ENCODE assay signal across 23 cellular contexts in genomic region chr10:100866575-100867098, GRCh38. TPM values are rescaled to one million over a fixed set of nuclear protein-coding genes. Genes with fewer than 3 reads are reported as not detected.
DNase-seq lines count a peak whose midpoint lies in the region; ATAC-seq and TF ChIP-seq lines count a peak whose summit lies in the region.
"Had no signal": no experiment of that assay in that cellular context is flagged by ENCODE, and none has a peak within 500 bp of the region (broad histone marks: within the 10 kb centered on the region; RNA-seq: fewer than 3 reads in every experiment).

No MANE protein-coding gene starts in this region.

- H3K27me3 Mint-ChIP-seq in mesothelial cell of epicardium (ENCODE audit: low read depth), result peaks cover 80% of the 10 kb centered on the region

- H3K4me1 Mint-ChIP-seq in mesothelial cell of epicardium, result peaks cover 4% of the 10 kb centered on the region
- H3K4me1 Mint-ChIP-seq: immature natural killer cell had no signal

- H3K36me3 ChIP-seq in mucosa of descending colon (ENCODE audit: low read depth), result no peaks in the 10 kb centered on the region
- H3K36me3 ChIP-seq: SJSA1, tibial nerve had no signal

- intact Hi-C loops in mucosa of descending colon (cut with DNase I, micrococcal nuclease), result no loop called here

- no peaks in the 10 kb centered on the region for H3K36me3 Mint-ChIP-seq in mesothelial cell of epicardium
- H3K36me3 Mint-ChIP-seq: CD8-positive, alpha-beta T cell; immature natural killer cell; stimulated activated naive B cell treated with anti-CD40 and anti-IgM and Interleukin-4, amounts not matched to agents 10 μg/mL and 1 μg/mL and 100 μg/mL, for 72 hours had no signal

- ATAC-seq in GM21717 (IDR thresholded peaks at IDR 0.05; ENCODE audit: unreplicated experiment), result no peak
- ATAC-seq in mucosa of descending colon, result no peak
- ATAC-seq: CD8-positive, alpha-beta T cell; left ventricle myocardium superior; sciatic nerve; stimulated activated naive B cell treated with anti-CD40 and anti-IgM and Interleukin-4, amounts not matched to agents 10 μg/mL and 1 μg/mL and 100 μg/mL, for 72 hours had no signal

- no peak overlapping the region for H3K27ac Mint-ChIP-seq in mesothelial cell of epicardium
- H3K27ac Mint-ChIP-seq: CD8-positive, alpha-beta T cell; immature natural killer cell; stimulated activated naive B cell treated with anti-CD40 and anti-IgM and Interleukin-4, amounts not matched to agents 10 μg/mL and 1 μg/mL and 100 μg/mL, for 72 hours; T-helper 1 cell treated with Interleukin-12 subunit alpha and Interleukin-12 subunit beta and Interleukin-4 antibody, amounts not matched to agents 30 μg/mL and 1 μg/mL, for 36 hours had no signal

- H3K4me1 ChIP-seq in mucosa of descending colon (ENCODE audit: low read depth), result no peaks in the 10 kb centered on the region
- H3K4me1 ChIP-seq: SJSA1 had no signal

- no peak overlapping the region for H3K4me3 ChIP-seq in mucosa of descending colon
- H3K4me3 ChIP-seq: SJSA1, tibial nerve had no signal

- H3K4me3 Mint-ChIP-seq in mesothelial cell of epicardium, result peak overlapping the region; percentile 3
- H3K4me3 Mint-ChIP-seq: CD8-positive, alpha-beta T cell; immature natural killer cell; stimulated activated naive B cell treated with anti-CD40 and anti-IgM and Interleukin-4, amounts not matched to agents 10 μg/mL and 1 μg/mL and 100 μg/mL, for 72 hours; T-helper 1 cell treated with Interleukin-12 subunit alpha and Interleukin-12 subunit beta and Interleukin-4 antibody, amounts not matched to agents 30 μg/mL and 1 μg/mL, for 36 hours had no signal

- no peaks in the 10 kb centered on the region for H3K9me3 ChIP-seq in mucosa of descending colon
- H3K9me3 ChIP-seq: SJSA1, tibial nerve had no signal

- DNase-seq in DMS79 treated with DMSO at 0.1 percent for 48 hours (lab: John Stamatoyannopoulos, UW), result peak; percentile 1
- peak; percentile 3 for DNase-seq in NCI-H128 (lab: John Stamatoyannopoulos, UW; ENCODE audit: unreplicated experiment)
- DNase-seq in ecto neural progenitor cell (ENCODE audit: low spot score), result peak; percentile 85
- no peak for DNase-seq in mesothelial cell of epicardium (ENCODE audit: low spot score in 2 of 2, unreplicated experiment in 2 of 2)
- no peak for DNase-seq in mucosa of descending colon
- DNase-seq in NCI-H2107 (lab: John Stamatoyannopoulos, UW), result no peak
- no peak for DNase-seq in medulla oblongata (ENCODE audit: extremely low spot score)
- DNase-seq: activated CD4-positive, alpha-beta T cell treated with anti-CD3 and anti-CD28 coated beads, Interleukin-2, amount 50 U/mL, for 4 hours; activated gamma-delta T cell; CD8-positive, alpha-beta T cell; dorsolateral prefrontal cortex; erythroblast; immature natural killer cell; left ventricle myocardium superior; NCI-H1694 treated with DMSO at 0.1 percent for 48 hours; NCI-H446 treated with DMSO at 0.1 percent for 48 hours; OCI-M1; stimulated activated naive B cell treated with anti-CD40 and anti-IgM and Interleukin-4, amounts not matched to agents 10 μg/mL and 1 μg/mL and 100 μg/mL, for 72 hours had no signal

- no peaks in the 10 kb centered on the region for H3K9me3 Mint-ChIP-seq in mesothelial cell of epicardium
- H3K9me3 Mint-ChIP-seq: CD8-positive, alpha-beta T cell; immature natural killer cell; stimulated activated naive B cell treated with anti-CD40 and anti-IgM and Interleukin-4, amounts not matched to agents 10 μg/mL and 1 μg/mL and 100 μg/mL, for 72 hours; T-helper 1 cell treated with Interleukin-12 subunit alpha and Interleukin-12 subunit beta and Interleukin-4 antibody, amounts not matched to agents 30 μg/mL and 1 μg/mL, for 36 hours had no signal

- TF ChIP-seq CTCF in mesothelial cell of epicardium (IDR thresholded peaks at IDR 0.05; ENCODE audit: unreplicated experiment) (no peak), mucosa of descending colon (IDR thresholded peaks at IDR 0.05) (no peak)

RNA-seq across cellular contexts. Expression of gene SLF2, which starts 46.1 kb away (rescaled TPM):
- total RNA-seq in mesothelial cell of epicardium, result 32.6 to 36.1 TPM (median 35.5 TPM) in 3 replicates
- 10 to 100 TPM; 23.0 to 31.1 (median 27.5) TPM for total RNA-seq in mucosa of descending colon

Comparison
In these comparisons a context has a peak if more than half of its experiments do, and no peak if none do; other contexts are left out.
1. DNase-seq: peak in DMS79 treated with DMSO at 0.1 percent for 48 hours (single experiment), NCI-H128 (single experiment) and ecto neural progenitor cell (single experiment); none in mesothelial cell of epicardium (0 of 2), mucosa of descending colon (0 of 3), NCI-H2107 (single experiment) and medulla oblongata (single experiment).